ENCODE assay signal across 8 cellular contexts in genomic region chr9:2022560-2022959, GRCh38. TPM values are rescaled to one million over a fixed set of nuclear protein-coding genes. Genes with fewer than 3 reads are reported as not detected.
DNase-seq lines count a peak whose midpoint lies in the region; ATAC-seq, FAIRE-seq and TF ChIP-seq lines count a peak whose summit lies in the region.

No MANE protein-coding gene starts in this region.

- H3K36me3 ChIP-seq in CD4-positive, CD25-positive, alpha-beta regulatory T cell (ENCODE audit: control insufficient read depth, insufficient read depth, low read length), result no peaks in the 10 kb centered on the region
- no peaks in the 10 kb centered on the region for H3K36me3 ChIP-seq in mucosa of descending colon (ENCODE audit: low read depth)

- H3K9me3 ChIP-seq in CD4-positive, CD25-positive, alpha-beta regulatory T cell (ENCODE audit: control insufficient read depth in 2 of 2, low read length in 2 of 2), result no peaks in the 10 kb centered on the region
- H3K9me3 ChIP-seq in mucosa of descending colon, result no peaks in the 10 kb centered on the region

- peak overlapping the region; percentile 64 for H3K27ac ChIP-seq in CD4-positive, CD25-positive, alpha-beta regulatory T cell (ENCODE audit: insufficient read depth, low read length, poor library complexity, severe bottlenecking)

- CTCF ChIA-PET in activated CD8-positive, alpha-beta T cell treated with anti-CD3 and anti-CD28 coated beads, Interleukin-2, amount 10 ng/mL, durations not matched to agents 7 days and 5 days (lab: Charles Lee), result interaction anchor here (1.0 to 1.6 kb wide), 5 partner anchors 9 to 110 kb away, joined by 3 to 6 read pairs (median 4); no protein-coding TSS in a partner anchor

- peaks cover 91% of the 10 kb centered on the region for H3K4me1 ChIP-seq in CD4-positive, CD25-positive, alpha-beta regulatory T cell (ENCODE audit: control insufficient read depth, insufficient read depth, low read length, poor library complexity, severe bottlenecking)
- H3K4me1 ChIP-seq in mucosa of descending colon (ENCODE audit: low read depth), result peaks cover 41% of the 10 kb centered on the region

- peak in 1 of 2 donors; percentile 34 for ATAC-seq in CD4-positive, CD25-positive, alpha-beta regulatory T cell (ENCODE audit: low read depth in 2 of 2)
- ATAC-seq in activated CD8-positive, alpha-beta T cell treated with anti-CD3 and anti-CD28 coated beads, Interleukin-2, amount 10 ng/mL, durations not matched to agents 7 days and 5 days, result peak; percentile 40
- ATAC-seq in mucosa of descending colon (peak; percentile 29), HG02970 (IDR thresholded peaks at IDR 0.05; ENCODE audit: low FRiP score, unreplicated experiment) (no peak)

- TF ChIP-seq CTCF in mucosa of descending colon (IDR thresholded peaks at IDR 0.05), result no peak
- no peak for TF ChIP-seq CTCF in foreskin fibroblast (IDR thresholded peaks at IDR 0.05; ENCODE audit: low read depth, low read length)

- peak overlapping the region; percentile 77 to 92 (median 89) for H3K27ac Mint-ChIP-seq in CD4-positive, CD25-positive, alpha-beta regulatory T cell
- peak overlapping the region; percentile 89 for H3K27ac Mint-ChIP-seq in activated CD8-positive, alpha-beta T cell treated with anti-CD3 and anti-CD28 coated beads, Interleukin-2, amount 10 ng/mL, durations not matched to agents 7 days and 5 days

- DNase-seq in CD4-positive, CD25-positive, alpha-beta regulatory T cell, result peak in 2 of 3 donors; percentile 57 to 69
- DNase-seq in GM12892 (ENCODE audit: insufficient read length) (no peak), mucosa of descending colon (no peak), NCI-H69 (lab: John Stamatoyannopoulos, UW) (no peak), foreskin fibroblast (no peak)
- peak; percentile 29 for DNase-seq in activated CD8-positive, alpha-beta T cell treated with anti-CD3 and anti-CD28 coated beads, Interleukin-2, amount 10 ng/mL, durations not matched to agents 7 days and 5 days
- no peak for DNase-seq in stimulated activated CD4-positive, alpha-beta T cell treated with anti-CD3 and anti-CD28 coated beads, Interleukin-2, amount 100 ng/mL, for 24 hours

- no peaks in the 10 kb centered on the region for H3K27me3 Mint-ChIP-seq in CD4-positive, CD25-positive, alpha-beta regulatory T cell
- no peaks in the 10 kb centered on the region for H3K27me3 Mint-ChIP-seq in activated CD8-positive, alpha-beta T cell treated with anti-CD3 and anti-CD28 coated beads, Interleukin-2, amount 10 ng/mL, durations not matched to agents 7 days and 5 days (ENCODE audit: low read depth)

- peaks cover 70 to 95% (median 86%) of the 10 kb centered on the region in 4 donors for H3K4me1 Mint-ChIP-seq in CD4-positive, CD25-positive, alpha-beta regulatory T cell
- peaks cover 85% of the 10 kb centered on the region for H3K4me1 Mint-ChIP-seq in activated CD8-positive, alpha-beta T cell treated with anti-CD3 and anti-CD28 coated beads, Interleukin-2, amount 10 ng/mL, durations not matched to agents 7 days and 5 days (ENCODE audit: low read depth)

- intact Hi-C loops in mucosa of descending colon (cut with DNase I, micrococcal nuclease), result no loop called here

- H3K9me3 Mint-ChIP-seq in CD4-positive, CD25-positive, alpha-beta regulatory T cell, result peaks cover 0 to 2% (median 0%) of the 10 kb centered on the region in 7 donors
- H3K9me3 Mint-ChIP-seq in activated CD8-positive, alpha-beta T cell treated with anti-CD3 and anti-CD28 coated beads, Interleukin-2, amount 10 ng/mL, durations not matched to agents 7 days and 5 days (ENCODE audit: insufficient read depth), result no peaks in the 10 kb centered on the region

- POLR2A ChIA-PET in activated CD8-positive, alpha-beta T cell treated with anti-CD3 and anti-CD28 coated beads, Interleukin-2, amount 10 ng/mL, durations not matched to agents 7 days and 5 days (lab: Charles Lee), result interaction anchor here (1.5 kb wide), 1 partner anchor 8 kb away, joined by 5 read pairs; the partner anchor contains the start of gene SMARCA2

- H3K36me3 Mint-ChIP-seq in CD4-positive, CD25-positive, alpha-beta regulatory T cell, result peaks cover 4% of the 10 kb centered on the region
- H3K36me3 Mint-ChIP-seq in activated CD8-positive, alpha-beta T cell treated with anti-CD3 and anti-CD28 coated beads, Interleukin-2, amount 10 ng/mL, durations not matched to agents 7 days and 5 days (ENCODE audit: low read depth), result peaks cover 69% of the 10 kb centered on the region

- H3K4me3 Mint-ChIP-seq in CD4-positive, CD25-positive, alpha-beta regulatory T cell, result peak overlapping the region; percentile 54 to 89 (median 74)
- peak overlapping the region; percentile 64 for H3K4me3 Mint-ChIP-seq in activated CD8-positive, alpha-beta T cell treated with anti-CD3 and anti-CD28 coated beads, Interleukin-2, amount 10 ng/mL, durations not matched to agents 7 days and 5 days

- H3K4me3 ChIP-seq in CD4-positive, CD25-positive, alpha-beta regulatory T cell (ENCODE audit: low read depth, low read length), result peak overlapping the region; percentile 66
- H3K4me3 ChIP-seq in mucosa of descending colon (no peak overlapping the region), foreskin fibroblast (ENCODE audit: low read depth in 1 of 2, low read length in 2 of 2) (no peak overlapping the region)

- TF ChIP-seq POLR2A in GM12892 (IDR thresholded peaks at IDR 0.05; ENCODE audit: low read depth, low read length), result no peak

- FAIRE-seq in GM12892 (lab: Jason Lieb, UNC), result peak; percentile 50

- no peaks in the 10 kb centered on the region for H3K27me3 ChIP-seq in CD4-positive, CD25-positive, alpha-beta regulatory T cell (ENCODE audit: control insufficient read depth, insufficient read depth, low read length)

RNA-seq across cellular contexts. Expression of gene SMARCA2, which starts 7.4 kb away (rescaled TPM):
- 298 TPM for total RNA-seq in CD4-positive, CD25-positive, alpha-beta regulatory T cell
- polyA plus RNA-seq in CD4-positive, CD25-positive, alpha-beta regulatory T cell, result 10 to 100 TPM; 28.7 to 45.5 (median 34.9) TPM
- polyA plus RNA-seq in GM12892 (2012; ENCODE audit: missing spikeins), result 197 TPM
- total RNA-seq in activated CD8-positive, alpha-beta T cell treated with anti-CD3 and anti-CD28 coated beads, Interleukin-2, amount 10 ng/mL, durations not matched to agents 7 days and 5 days, result 100 to 1,000 TPM; 243 to 245 TPM
- 100 to 1,000 TPM; 105 to 131 (median 117) TPM for total RNA-seq in mucosa of descending colon

Comparison
In these comparisons a context has a peak if more than half of its experiments do, and no peak if none do; other contexts are left out.
1. DNase-seq: peak in CD4-positive, CD25-positive, alpha-beta regulatory T cell (2 of 3) and activated CD8-positive, alpha-beta T cell treated with anti-CD3 and anti-CD28 coated beads, Interleukin-2, amount 10 ng/mL, durations not matched to agents 7 days and 5 days (single experiment); none in GM12892 (single experiment), mucosa of descending colon (0 of 3), NCI-H69 (single experiment), foreskin fibroblast (0 of 2) and stimulated activated CD4-positive, alpha-beta T cell treated with anti-CD3 and anti-CD28 coated beads, Interleukin-2, amount 100 ng/mL, for 24 hours (0 of 2).